Comparison of ENCODE assay signal across 8 cellular contexts in the genomic region with DNA sequence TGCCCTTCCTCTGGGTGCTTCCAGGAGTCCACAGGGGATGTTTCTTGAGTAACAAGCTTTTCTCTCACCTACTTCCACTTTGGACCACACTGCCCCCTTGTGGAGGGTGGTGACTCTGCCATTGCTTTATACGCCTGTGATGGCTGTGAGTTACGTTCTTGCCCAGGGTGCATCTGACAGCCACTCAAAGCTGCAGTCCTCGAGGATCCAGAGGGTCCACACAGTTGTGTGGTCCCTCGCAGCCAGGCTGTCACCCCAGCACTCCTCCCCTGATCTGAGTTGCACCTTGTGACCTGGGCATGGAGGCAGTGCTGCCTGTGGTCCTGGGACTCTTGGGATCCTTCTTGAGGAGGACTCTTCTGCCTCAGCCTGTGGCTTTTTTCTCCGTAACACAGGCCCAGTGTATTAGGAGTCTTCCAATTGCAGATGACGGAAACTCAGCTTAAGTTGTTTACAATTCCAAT. TPM values are rescaled to one million over a fixed set of nuclear protein-coding genes. Genes with fewer than 3 reads are reported as not detected.
DNase-seq lines count a peak whose midpoint lies in the region; ATAC-seq and TF ChIP-seq lines count a peak whose summit lies in the region.

No MANE protein-coding gene starts in this region.

- peak; percentile 94 for TF ChIP-seq CTCF in AG09309 (IDR thresholded peaks at IDR 0.05; ENCODE audit: control insufficient read depth, insufficient read depth, low read depth, low read length, missing control alignments)
- TF ChIP-seq CTCF in left lung (IDR thresholded peaks at IDR 0.05), result peak; percentile 85 to 91

- no peaks in the 10 kb centered on the region for H3K9me3 ChIP-seq in left lung

- peaks cover 0 to 8% of the 10 kb centered on the region in 2 donors for H3K4me1 ChIP-seq in left lung

- no peaks in the 10 kb centered on the region for H3K36me3 ChIP-seq in left lung

- H3K27me3 ChIP-seq in left lung, result peaks cover 0 to 7% of the 10 kb centered on the region in 2 donors

- DNase-seq in AG09309 (ENCODE audit: low read depth) (peak; percentile 64), NCI-H2227 (lab: John Stamatoyannopoulos, UW; ENCODE audit: unreplicated experiment) (peak; percentile 83), caudate nucleus (lab: John Stamatoyannopoulos, UW) (peak in 55 of 61 donors; percentile 4 to 86 (median 39)), left lung (peak; percentile 83 to 84)
- DNase-seq in activated CD4-positive, CD25-positive, alpha-beta regulatory T cell treated with anti-CD3 and anti-CD28 coated beads, Interleukin-2, amount 50 U/mL, for 16 hours (ENCODE audit: low read depth, low spot score), result peak; percentile 74
- peak; percentile 70 to 77 for DNase-seq in stimulated activated CD4-positive, alpha-beta T cell treated with anti-CD3 and anti-CD28 coated beads, Interleukin-4, amount 100 ng/mL, for 4 hours

- ATAC-seq in GM18868 (IDR thresholded peaks at IDR 0.05; ENCODE audit: unreplicated experiment) (peak; percentile 94), HG03139 (IDR thresholded peaks at IDR 0.05; ENCODE audit: unreplicated experiment) (peak; percentile 83), left lung (peak; percentile 94)

- intact Hi-C loops in left lung (cut with DNase I), result loop anchor here in 1 of 2 donors (10.0 kb wide), 1 partner anchor 499 kb away; no protein-coding TSS in a partner anchor

- H3K4me3 ChIP-seq in AG09309 (ENCODE audit: control insufficient read depth, low read depth, low read length) (no peak overlapping the region), left lung (no peak overlapping the region)

- no peak overlapping the region for H3K27ac ChIP-seq in caudate nucleus (ENCODE audit: low read depth, low read length)
- H3K27ac ChIP-seq in left lung, result no peak overlapping the region

RNA-seq across cellular contexts. Expression of gene FOXL2, which starts 23.4 kb away (rescaled TPM):
- total RNA-seq in left lung, result not detected

RNA-seq across cellular contexts. Expression of gene FOXL2NB, which starts 23.5 kb away (rescaled TPM):
- total RNA-seq in left lung, result not detected
